Comparison of ENCODE assay signal across 11 cellular contexts in genomic region chr19:55149078-55150003, GRCh38. TPM values are rescaled to one million over a fixed set of nuclear protein-coding genes. Genes with fewer than 3 reads are reported as not detected.
A peak's percentile ranks its signal among the peaks of the same experiment; 100 is the strongest.
DNase-seq lines count a peak whose midpoint lies in the region; ATAC-seq and TF ChIP-seq lines count a peak whose summit lies in the region.
"Had no signal": no experiment of that assay in that cellular context is flagged by ENCODE, and none has a peak within 500 bp of the region (broad histone marks: within the 10 kb centered on the region; RNA-seq: fewer than 3 reads in every experiment).

Gene TNNT1, minus strand, starts transcription at chr19:55149206. Its CDS starts 2,049 bp downstream, at chr19:55147157.

- H3K4me3 ChIP-seq in epithelial cell of proximal tubule (ENCODE audit: low read depth, low read length) = no peak within 1 kb of the TSS

- no peak for TF ChIP-seq CTCF in epithelial cell of proximal tubule (conservative IDR thresholded peaks at IDR 0.05; ENCODE audit: low read depth, low read length)

- DNase-seq in Daoy (ENCODE audit: low read depth) = no peak
- DNase-seq in NCI-H460 (ENCODE audit: extremely low read depth, low read depth) = no peak
- no peak for DNase-seq in epithelial cell of proximal tubule (ENCODE audit: low read depth)
- peak; percentile 96 for DNase-seq in myocyte (ENCODE audit: low read depth)
- DNase-seq: NCI-H2081 had no signal

- ATAC-seq in GM21447 (IDR thresholded peaks at IDR 0.05; ENCODE audit: unreplicated experiment) (no peak), HG03135 (IDR thresholded peaks at IDR 0.05; ENCODE audit: unreplicated experiment) (no peak), HG03039 (IDR thresholded peaks at IDR 0.05; ENCODE audit: unreplicated experiment) (no peak), GM18907 (IDR thresholded peaks at IDR 0.05; ENCODE audit: unreplicated experiment) (no peak)
- ATAC-seq: activated CD4-positive, CD25-positive, alpha-beta regulatory T cell treated with anti-CD3 and anti-CD28 coated beads, Interleukin-2, amount 50 U/mL, for 24 hours had no signal

RNA-seq across cellular contexts. Expression of gene TNNT1, which starts in this region (rescaled TPM):
- 22.5 and 23.9 TPM in 2 replicates for total RNA-seq in Daoy (2014; rRNA removed; shearing (Covaris generic))
- total RNA-seq in NCI-H460 (2014; rRNA removed; shearing (Covaris generic)) = 18.6 and 25.1 TPM in 2 replicates
- polyA plus RNA-seq in NCI-H460 (2014; cell fraction: nucleus; rRNA removed) = 10.7 and 27.3 TPM in 2 replicates
- total RNA-seq in epithelial cell of proximal tubule (1.8 and 24.4 TPM in 2 replicates), myocyte (4,534 and 4,610 TPM in 2 replicates)
- polyA plus RNA-seq in myocyte (2012) = 2,366 TPM
- total RNA-seq: activated T-helper 1 cell treated with anti-CD3 and anti-CD28 coated beads, Interleukin-12 subunit alpha, Interleukin-12 subunit beta, Interleukin-2, Interleukin-4 antibody, amounts not matched to agents 30 ng/mL and 10 ng/mL and 1 ng/mL, durations not matched to agents 14 hours and 24 hours and 36 hours had no signal

Comparison
In these comparisons a context has a peak if more than half of its experiments do, and no peak if none do; other contexts are left out.
1. RNA of gene TNNT1 (total RNA-seq): 4,534 to 4,610 TPM in myocyte; 1.8 to 24.4 TPM in epithelial cell of proximal tubule, 22.5 to 23.9 TPM in Daoy and 18.6 to 25.1 TPM in NCI-H460; every median in the first group is over 100 times any median in the second.